ENCODE assay signal across 7 cellular contexts in the genomic region with DNA sequence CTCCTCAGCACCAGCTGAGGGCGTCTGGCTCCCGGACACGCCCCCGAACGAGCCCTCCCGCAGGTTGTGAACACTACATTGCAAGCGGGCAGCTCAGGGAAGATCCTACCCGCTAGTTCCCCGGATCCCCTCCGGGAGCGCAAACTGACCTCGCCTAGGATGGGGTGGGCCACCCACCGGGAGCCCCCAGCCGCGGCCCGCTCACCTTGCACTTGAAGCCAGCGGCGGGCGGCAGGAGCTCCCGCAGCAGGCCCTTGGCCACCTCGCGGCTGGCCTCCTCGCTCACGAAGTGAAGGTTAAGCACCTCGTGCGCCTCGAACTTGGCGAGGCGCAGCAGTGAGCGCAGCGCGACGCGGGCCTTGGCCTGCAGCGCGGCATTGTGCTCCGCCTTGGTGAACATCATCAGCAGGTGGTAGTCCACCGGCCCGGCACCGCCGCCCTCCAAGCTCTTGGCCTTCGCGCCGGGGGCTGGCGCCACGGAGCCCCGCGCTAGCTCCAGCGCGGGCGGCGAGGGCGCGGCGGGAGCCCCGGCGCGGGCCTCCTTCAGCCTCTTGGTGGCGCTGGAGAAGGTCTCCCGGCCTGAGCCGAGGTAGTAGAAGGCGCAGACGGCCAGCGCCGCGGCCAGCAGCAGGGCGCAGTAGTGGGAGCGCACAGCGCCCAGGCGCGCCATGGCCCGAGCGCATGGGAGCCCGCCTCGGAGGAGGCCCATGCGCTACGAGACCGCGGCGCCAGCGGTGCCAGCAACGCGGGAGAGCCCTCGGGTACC. TPM values are rescaled to one million over a fixed set of nuclear protein-coding genes. Genes with fewer than 3 reads are reported as not detected.
A peak's percentile ranks its signal among the peaks of the same experiment; 100 is the strongest.
DNase-seq lines count a peak whose midpoint lies in the region; TF ChIP-seq lines count a peak whose summit lies in the region.

No MANE protein-coding gene starts in this region.

- H3K9me3 ChIP-seq in HAP-1, result no peaks in the 10 kb centered on the region
- H3K9me3 ChIP-seq in SJSA1 (replicated peaks), result no peaks in the 10 kb centered on the region
- H3K9me3 ChIP-seq in iPS-20b (ENCODE audit: insufficient read depth, low read depth, low read length), result no peaks in the 10 kb centered on the region

- H3K36me3 ChIP-seq in HAP-1 (replicated peaks) (peaks cover 13% of the 10 kb centered on the region), SJSA1 (peaks cover 11% of the 10 kb centered on the region), iPS-20b (ENCODE audit: insufficient read depth, low read depth, low read length) (peaks cover 26% of the 10 kb centered on the region)

- H3K4me3 ChIP-seq in GM12875 (ENCODE audit: low read depth, low read length) (peak overlapping the region; percentile 93), HAP-1 (peak overlapping the region; percentile 56), SJSA1 (peak overlapping the region; percentile 91), astrocyte of the spinal cord (ENCODE audit: low read depth, low read length) (peak overlapping the region; percentile 81), iPS-20b (ENCODE audit: low read length) (peak overlapping the region; percentile 89), skin epidermis (peak overlapping the region; percentile 52 to 89 (median 83))

- H3K4me1 ChIP-seq in HAP-1, result peaks cover 11% of the 10 kb centered on the region
- H3K4me1 ChIP-seq in SJSA1 (replicated peaks), result peaks cover 20% of the 10 kb centered on the region
- peaks cover 11% of the 10 kb centered on the region for H3K4me1 ChIP-seq in iPS-20b (ENCODE audit: insufficient read depth, low read length)

- H3K27me3 ChIP-seq in HAP-1 (ENCODE audit: low read depth) (no peaks in the 10 kb centered on the region), SJSA1 (replicated peaks) (no peaks in the 10 kb centered on the region), iPS-20b (ENCODE audit: insufficient read depth, low read length) (no peaks in the 10 kb centered on the region)

- in situ Hi-C loops in HAP-1 (cut with MboI; ENCODE audit: low sequenced_read_pairs) (loop anchor here (5.0 to 25.0 kb wide), 2 partner anchors 252 to 933 kb away; no protein-coding TSS in a partner anchor), astrocyte of the spinal cord (cut with HindIII; ENCODE audit: low sequenced_read_pairs) (no loop called here)

- TF ChIP-seq CTCF in GM12875 (IDR thresholded peaks at IDR 0.05; ENCODE audit: borderline replicate concordance, insufficient read depth, low read depth, low read length), result peak; percentile 68
- peak; percentile 58 for TF ChIP-seq CTCF in astrocyte of the spinal cord (IDR thresholded peaks at IDR 0.05; ENCODE audit: low read depth, low read length)

- peak; percentile 35 to 78 for DNase-seq in HAP-1 (ENCODE audit: low spot score in 2 of 2)
- DNase-seq in LHCN-M2 (ENCODE audit: low read depth), result peak; percentile 32
- peak; percentile 59 to 93 for DNase-seq in SJSA1 (ENCODE audit: low read depth in 1 of 2, low spot score in 2 of 2)
- peak; percentile 81 for DNase-seq in astrocyte of the spinal cord (ENCODE audit: low read depth, low spot score)

- peak overlapping the region; percentile 66 for H3K27ac ChIP-seq in SJSA1
- no peak overlapping the region for H3K27ac ChIP-seq in iPS-20b (ENCODE audit: low read length)
- peak overlapping the region in 20 of 21 experiments; percentile 62 to 91 (median 84) for H3K27ac ChIP-seq in skin epidermis

- peak overlapping the region; percentile 90; the same call in 1 of the 2 replicates for H3K9ac ChIP-seq in iPS-20b (ENCODE audit: low read depth, low read length)

RNA-seq across cellular contexts. Expression of a gene that starts 0.4 kb away (rescaled TPM):
- 18.0 and 19.2 TPM in 2 replicates for total RNA-seq in LHCN-M2 (2014; rRNA removed)
- polyA plus RNA-seq in LHCN-M2 (2012), result 9.4 TPM
- total RNA-seq in SJSA1 (2014; rRNA removed; shearing (Covaris generic)), result 27.2 and 44.4 TPM in 2 replicates
